ENCODE assay signal across 1 cellular context in the genomic region with DNA sequence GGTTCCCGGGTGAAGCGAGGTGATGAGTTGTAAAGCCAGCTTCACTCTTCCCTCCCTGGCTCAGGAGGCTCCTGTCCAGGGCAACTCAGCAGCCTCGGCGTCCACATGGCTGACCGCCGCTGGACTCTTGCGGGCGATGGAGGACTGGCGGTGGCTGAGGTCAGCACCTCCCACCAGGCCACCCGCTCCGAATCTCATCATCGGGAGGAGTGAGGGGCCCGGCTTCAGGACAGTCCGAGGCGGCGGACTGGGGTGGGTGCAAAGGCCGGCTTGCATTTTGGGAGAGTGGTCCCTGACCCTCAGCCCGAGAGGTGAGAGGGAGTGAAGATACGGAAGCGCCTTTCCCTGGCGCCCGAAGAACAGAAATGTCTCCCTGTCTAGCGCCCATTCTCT.
A peak's percentile ranks its signal among the peaks of the same experiment; 100 is the strongest.
TF ChIP-seq lines count a peak whose summit lies in the region.

No MANE protein-coding gene starts in this region.

TF ChIP-seq in K562, 482 proteins besides CTCF, POLR2A, EP300 and RAD21 (continued from another document and continues in another):
- TF ChIP-seq STAT6 (CRISPR knock-in tag; IDR thresholded peaks at IDR 0.05) (0 out of 2 replicates have a peak, but pooled peaks have one; percentile 18), CHD1 (IDR thresholded peaks at IDR 0.05; ENCODE audit: low read length) (peak; percentile 78), MYC (IDR thresholded peaks at IDR 0.05; ENCODE audit: low read depth, low read length) (peak; percentile 74), MYC (CRISPR knock-in tag; IDR thresholded peaks at IDR 0.05; ENCODE audit: borderline replicate concordance, low read depth) (peak; percentile 62; the same call in 1 of the 2 replicates), TAF1 (IDR thresholded peaks at IDR 0.05; ENCODE audit: control insufficient read depth, extremely low read depth, insufficient read depth, low read length, severe bottlenecking) (peak; percentile 11), SIN3A (IDR thresholded peaks at IDR 0.05; ENCODE audit: borderline replicate concordance in 2 of 2, control insufficient read depth in 1 of 2, low read depth in 2 of 2, low read length in 2 of 2) (0 out of 4 replicates have a peak, but pooled peaks of 1 of the 2 experiments have one; percentile 24), MTA1 (IDR thresholded peaks at IDR 0.05; ENCODE audit: borderline replicate concordance) (no peak), SMARCE1 (IDR thresholded peaks at IDR 0.05) (0 out of 2 replicates have a peak, but pooled peaks have one; percentile 38), SMAD4 (CRISPR knock-in tag; conservative IDR thresholded peaks at IDR 0.05) (peak; percentile 11; the same call in 1 of the 2 replicates), MEIS2 (IDR thresholded peaks at IDR 0.05; ENCODE audit: partially characterized antibody) (no peak), CXXC5 (CRISPR knock-in tag; IDR thresholded peaks at IDR 0.05) (peak; percentile 8), SAP30 (IDR thresholded peaks at IDR 0.05; ENCODE audit: borderline replicate concordance, insufficient read depth, low read depth, low read length, poor library complexity, severe bottlenecking) (peak; percentile 53), TOE1 (IDR thresholded peaks at IDR 0.05; ENCODE audit: borderline replicate concordance) (peak; percentile 53; the same call in 1 of the 2 replicates), TOE1 (CRISPR knock-in tag; IDR thresholded peaks at IDR 0.05; ENCODE audit: borderline replicate concordance, low read depth) (no peak), ZNF143 (CRISPR knock-in tag; IDR thresholded peaks at IDR 0.05) (no peak), ZNF146 (CRISPR knock-in tag; IDR thresholded peaks at IDR 0.05; ENCODE audit: unreplicated experiment) (no peak), TARDBP (IDR thresholded peaks at IDR 0.05) (no peak), TBP (optimal IDR thresholded peaks at IDR 0.05; ENCODE audit: low read depth, low read length) (peak; percentile 41), NKRF (IDR thresholded peaks at IDR 0.05; ENCODE audit: borderline replicate concordance) (peak; percentile 80), ZNF668 (CRISPR knock-in tag; IDR thresholded peaks at IDR 0.05) (no peak), CUX1 (CRISPR knock-in tag; IDR thresholded peaks at IDR 0.05) (no peak), PHF8 (IDR thresholded peaks at IDR 0.05; ENCODE audit: borderline replicate concordance, low read length) (peak; percentile 50; the same call in 1 of the 2 replicates), E2F1 (CRISPR knock-in tag; IDR thresholded peaks at IDR 0.05) (no peak; the same call in 1 of the 2 replicates), TAF7 (tag; IDR thresholded peaks at IDR 0.05) (peak; percentile 41; the same call in 1 of the 2 replicates), FOXA3 (CRISPR knock-in tag; conservative IDR thresholded peaks at IDR 0.05 in 1 of 2, IDR thresholded peaks at IDR 0.05 in 1 of 2) (peak in 1 of 2 experiments; percentile 52; a peak in 1 of 4 replicates), FOXP1 (CRISPR knock-in tag; IDR thresholded peaks at IDR 0.05) (peak; percentile 88; the same call in 1 of the 2 replicates), RNF219 (CRISPR knock-in tag; IDR thresholded peaks at IDR 0.05) (no peak), ETV6 (IDR thresholded peaks at IDR 0.05; ENCODE audit: borderline replicate concordance in 1 of 2, low read depth in 2 of 2, low read length in 1 of 2) (no peak), ETV6 (CRISPR knock-in tag; IDR thresholded peaks at IDR 0.05; ENCODE audit: borderline replicate concordance) (0 out of 2 replicates have a peak, but pooled peaks have one; percentile 43)
- TF ChIP-seq, protein P1, sequence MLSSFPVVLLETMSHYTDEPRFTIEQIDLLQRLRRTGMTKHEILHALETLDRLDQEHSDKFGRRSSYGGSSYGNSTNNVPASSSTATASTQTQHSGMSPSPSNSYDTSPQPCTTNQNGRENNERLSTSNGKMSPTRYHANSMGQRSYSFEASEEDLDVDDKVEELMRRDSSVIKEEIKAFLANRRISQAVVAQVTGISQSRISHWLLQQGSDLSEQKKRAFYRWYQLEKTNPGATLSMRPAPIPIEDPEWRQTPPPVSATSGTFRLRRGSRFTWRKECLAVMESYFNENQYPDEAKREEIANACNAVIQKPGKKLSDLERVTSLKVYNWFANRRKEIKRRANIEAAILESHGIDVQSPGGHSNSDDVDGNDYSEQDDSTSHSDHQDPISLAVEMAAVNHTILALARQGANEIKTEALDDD (IDR thresholded peaks at IDR 0.05), result no peak
- TF ChIP-seq, protein P2, sequence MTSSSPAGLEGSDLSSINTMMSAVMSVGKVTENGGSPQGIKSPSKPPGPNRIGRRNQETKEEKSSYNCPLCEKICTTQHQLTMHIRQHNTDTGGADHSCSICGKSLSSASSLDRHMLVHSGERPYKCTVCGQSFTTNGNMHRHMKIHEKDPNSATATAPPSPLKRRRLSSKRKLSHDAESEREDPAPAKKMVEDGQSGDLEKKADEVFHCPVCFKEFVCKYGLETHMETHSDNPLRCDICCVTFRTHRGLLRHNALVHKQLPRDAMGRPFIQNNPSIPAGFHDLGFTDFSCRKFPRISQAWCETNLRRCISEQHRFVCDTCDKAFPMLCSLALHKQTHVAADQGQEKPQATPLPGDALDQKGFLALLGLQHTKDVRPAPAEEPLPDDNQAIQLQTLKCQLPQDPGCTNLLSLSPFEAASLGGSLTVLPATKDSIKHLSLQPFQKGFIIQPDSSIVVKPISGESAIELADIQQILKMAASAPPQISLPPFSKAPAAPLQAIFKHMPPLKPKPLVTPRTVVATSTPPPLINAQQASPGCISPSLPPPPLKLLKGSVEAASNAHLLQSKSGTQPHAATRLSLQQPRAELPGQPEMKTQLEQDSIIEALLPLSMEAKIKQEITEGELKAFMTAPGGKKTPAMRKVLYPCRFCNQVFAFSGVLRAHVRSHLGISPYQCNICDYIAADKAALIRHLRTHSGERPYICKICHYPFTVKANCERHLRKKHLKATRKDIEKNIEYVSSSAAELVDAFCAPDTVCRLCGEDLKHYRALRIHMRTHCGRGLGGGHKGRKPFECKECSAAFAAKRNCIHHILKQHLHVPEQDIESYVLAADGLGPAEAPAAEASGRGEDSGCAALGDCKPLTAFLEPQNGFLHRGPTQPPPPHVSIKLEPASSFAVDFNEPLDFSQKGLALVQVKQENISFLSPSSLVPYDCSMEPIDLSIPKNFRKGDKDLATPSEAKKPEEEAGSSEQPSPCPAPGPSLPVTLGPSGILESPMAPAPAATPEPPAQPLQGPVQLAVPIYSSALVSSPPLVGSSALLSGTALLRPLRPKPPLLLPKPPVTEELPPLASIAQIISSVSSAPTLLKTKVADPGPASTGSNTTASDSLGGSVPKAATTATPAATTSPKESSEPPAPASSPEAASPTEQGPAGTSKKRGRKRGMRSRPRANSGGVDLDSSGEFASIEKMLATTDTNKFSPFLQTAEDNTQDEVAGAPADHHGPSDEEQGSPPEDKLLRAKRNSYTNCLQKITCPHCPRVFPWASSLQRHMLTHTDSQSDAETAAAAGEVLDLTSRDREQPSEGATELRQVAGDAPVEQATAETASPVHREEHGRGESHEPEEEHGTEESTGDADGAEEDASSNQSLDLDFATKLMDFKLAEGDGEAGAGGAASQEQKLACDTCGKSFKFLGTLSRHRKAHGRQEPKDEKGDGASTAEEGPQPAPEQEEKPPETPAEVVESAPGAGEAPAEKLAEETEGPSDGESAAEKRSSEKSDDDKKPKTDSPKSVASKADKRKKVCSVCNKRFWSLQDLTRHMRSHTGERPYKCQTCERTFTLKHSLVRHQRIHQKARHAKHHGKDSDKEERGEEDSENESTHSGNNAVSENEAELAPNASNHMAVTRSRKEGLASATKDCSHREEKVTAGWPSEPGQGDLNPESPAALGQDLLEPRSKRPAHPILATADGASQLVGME (CRISPR knock-in tag; IDR thresholded peaks at IDR 0.05), result 0 out of 2 replicates have a peak, but pooled peaks have one; percentile 16
- TF ChIP-seq, protein P3, sequence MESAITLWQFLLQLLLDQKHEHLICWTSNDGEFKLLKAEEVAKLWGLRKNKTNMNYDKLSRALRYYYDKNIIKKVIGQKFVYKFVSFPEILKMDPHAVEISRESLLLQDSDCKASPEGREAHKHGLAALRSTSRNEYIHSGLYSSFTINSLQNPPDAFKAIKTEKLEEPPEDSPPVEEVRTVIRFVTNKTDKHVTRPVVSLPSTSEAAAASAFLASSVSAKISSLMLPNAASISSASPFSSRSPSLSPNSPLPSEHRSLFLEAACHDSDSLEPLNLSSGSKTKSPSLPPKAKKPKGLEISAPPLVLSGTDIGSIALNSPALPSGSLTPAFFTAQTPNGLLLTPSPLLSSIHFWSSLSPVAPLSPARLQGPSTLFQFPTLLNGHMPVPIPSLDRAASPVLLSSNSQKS (CRISPR knock-in tag; IDR thresholded peaks at IDR 0.05), result no peak
